19 cellular contexts compared by ENCODE assay signal in the genomic region with DNA sequence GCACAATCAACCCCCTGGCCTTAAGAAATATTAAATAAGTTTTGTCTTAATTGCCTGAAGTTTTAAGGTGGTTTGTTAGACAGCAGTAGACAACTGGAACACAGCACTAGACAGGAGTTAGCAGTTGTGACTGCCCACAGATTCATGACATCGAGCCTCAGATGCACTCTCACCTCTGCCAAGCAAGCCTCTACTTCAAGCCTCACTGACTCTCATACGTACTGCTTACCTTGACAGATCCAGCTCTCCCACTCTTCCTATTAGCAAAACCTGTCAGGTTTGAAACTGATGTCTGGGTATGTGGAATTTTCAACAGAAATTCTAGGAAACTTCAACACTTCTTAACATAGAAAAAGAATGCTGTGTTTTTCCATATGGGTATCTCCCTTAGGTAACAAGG.
"Had no signal": no experiment of that assay in that cellular context is flagged by ENCODE, and none has a peak within 500 bp of the region (broad histone marks: within the 10 kb centered on the region; RNA-seq: fewer than 3 reads in every experiment).

No MANE protein-coding gene starts in this region.

- DNase-seq: cortex of kidney; effector CD4-positive, alpha-beta T cell; natural killer cell; pancreas; right lobe of liver; small intestine; stimulated activated CD4-positive, alpha-beta T cell treated with anti-CD3 and anti-CD28 coated beads, Interleukin-15, amount 100 ng/mL, for 24 hours; stimulated activated CD4-positive, alpha-beta T cell treated with anti-CD3 and anti-CD28 coated beads, Interleukin-2, amount 100 ng/mL, for 48 hours; stimulated activated naive CD4-positive, alpha-beta T cell; stimulated activated naive CD8-positive, alpha-beta T cell treated with anti-CD3 and anti-CD28 coated beads, Interleukin-15, amount 100 ng/mL, for 72 hours; transverse colon; upper lobe of right lung; uterus had no signal

- FAIRE-seq: frontal cortex, keratinocyte, pancreas, small intestine had no signal

- H3K36me3 ChIP-seq: neutrophil, pancreas, right lobe of liver, suprapubic skin, transverse colon, upper lobe of right lung, uterus had no signal

- H3K4me3 ChIP-seq: lung, pancreas, right lobe of liver, suprapubic skin, transverse colon, upper lobe of right lung, uterus had no signal

- H3K9me3 ChIP-seq: neutrophil, pancreas, right lobe of liver, suprapubic skin, transverse colon, upper lobe of right lung, uterus had no signal

- ATAC-seq: left lobe of liver; natural killer cell; pancreas; right lobe of liver; stimulated activated naive CD8-positive, alpha-beta T cell treated with anti-CD3 and anti-CD28 coated beads, Interleukin-15, amount 100 ng/mL, for 72 hours; upper lobe of right lung had no signal

- H3K27ac ChIP-seq: neutrophil, pancreas, right lobe of liver, suprapubic skin, transverse colon, upper lobe of right lung, uterus had no signal

- H3K27me3 ChIP-seq: neutrophil, pancreas, right lobe of liver, suprapubic skin, transverse colon, upper lobe of right lung, uterus had no signal

- H3K4me1 ChIP-seq: pancreas, suprapubic skin, transverse colon, upper lobe of right lung, uterus had no signal
